ENCODE assay signal across 1 cellular context in genomic region chr6:157943964-157944283, GRCh38.
TF ChIP-seq lines count a peak whose summit lies in the region.

No MANE protein-coding gene starts in this region.

TF ChIP-seq in endothelial cell of umbilical vein, 7 proteins besides CTCF, POLR2A, EP300 and RAD21 (continued from another document):
- no peak for TF ChIP-seq EZH2 (IDR thresholded peaks at IDR 0.05; ENCODE audit: borderline replicate concordance, low read depth, low read length, severe bottlenecking)
TF ChIP-seq in endothelial cell of umbilical vein: peak in this region for 0.
